9 cellular contexts compared by ENCODE assay signal in the genomic region with DNA sequence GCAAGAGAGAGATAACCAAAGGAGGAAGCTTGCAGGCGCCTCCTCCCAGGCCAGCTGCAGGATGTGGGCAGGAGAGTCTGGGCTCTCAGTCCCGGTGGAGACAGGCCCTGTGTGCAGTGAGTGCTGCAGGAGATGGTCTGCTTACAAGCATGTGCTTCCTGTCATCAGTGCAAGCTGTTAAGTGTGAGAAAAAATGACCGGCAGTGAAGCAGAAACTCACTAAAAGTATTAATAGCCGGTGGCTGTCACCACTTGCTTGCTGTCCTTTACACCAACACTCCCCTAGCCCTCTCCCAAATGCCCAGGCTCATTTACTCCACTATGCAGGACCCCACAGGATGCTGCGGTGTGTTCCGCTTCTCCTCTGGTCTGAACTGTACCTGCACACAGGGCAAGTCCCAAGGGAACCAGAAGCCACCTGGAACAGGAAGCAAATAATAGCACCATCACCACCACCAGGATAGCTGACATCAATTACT.
DNase-seq lines count a peak whose midpoint lies in the region; ATAC-seq and TF ChIP-seq lines count a peak whose summit lies in the region.
"Had no signal": no experiment of that assay in that cellular context is flagged by ENCODE, and none has a peak within 500 bp of the region (broad histone marks: within the 10 kb centered on the region; RNA-seq: fewer than 3 reads in every experiment).

No MANE protein-coding gene starts in this region.

- intact Hi-C loops in transverse colon (cut with DNase I; ENCODE audit: low total_unique reads) = no loop called here

- no peaks in the 10 kb centered on the region for H3K9me3 ChIP-seq in transverse colon

- peaks cover 30% of the 10 kb centered on the region for H3K4me1 Mint-ChIP-seq in WTC11

- H3K9me3 Mint-ChIP-seq in WTC11 = no peaks in the 10 kb centered on the region
- H3K9me3 Mint-ChIP-seq: naive thymus-derived CD8-positive, alpha-beta T cell had no signal

- CTCF ChIA-PET in WTC11 (lab: Charles Lee) = interaction anchor here (1.0 kb wide), 2 partner anchors 18 to 31 kb away, joined by 3 to 5 read pairs; no protein-coding TSS in a partner anchor

- H3K27ac ChIP-seq in transverse colon = no peak overlapping the region

- DNase-seq in KBM-7 = peak; percentile 94
- peak; percentile 19 for DNase-seq in ecto neural progenitor cell (ENCODE audit: low spot score)
- peak; percentile 26 for DNase-seq in transverse colon
- DNase-seq in NCI-H2196 (lab: John Stamatoyannopoulos, UW; ENCODE audit: unreplicated experiment) = no peak
- DNase-seq in WTC11 (ENCODE audit: low spot score) = no peak
- no peak for DNase-seq in stimulated activated CD4-positive, alpha-beta T cell treated with anti-CD3 and anti-CD28 coated beads, Interleukin-4, amount 100 ng/mL, for 24 hours

- in situ Hi-C loops in KBM-7 (cut with MboI; ENCODE audit: low pct_unique_long_range_greater_than_20kb, low sequenced_read_pairs) = no loop called here
- in situ Hi-C loops in transverse colon (cut with MboI; ENCODE audit: low pct_ligation_motif_present in 1 of 4, low pct_unique_long_range_greater_than_20kb in 1 of 4, low sequenced_read_pairs in 3 of 4) = no loop called here

- POLR2A ChIA-PET in WTC11 (lab: Charles Lee) = no interaction called here

- TF ChIP-seq EP300 in transverse colon (IDR thresholded peaks at IDR 0.05; ENCODE audit: low read depth) = no peak

- no peaks in the 10 kb centered on the region for H3K36me3 Mint-ChIP-seq in WTC11
- H3K36me3 Mint-ChIP-seq: naive thymus-derived CD8-positive, alpha-beta T cell had no signal

- 51% methylated on average over 6 of the region's 6 CpGs; no CpG with 5 or more reads in 1 of the 2 donors for WGBS in transverse colon (ENCODE audit: low coverage in 1 of 2), 2 donors

- H3K4me1 ChIP-seq in transverse colon = no peaks in the 10 kb centered on the region

- no peaks in the 10 kb centered on the region for H3K36me3 ChIP-seq in transverse colon

- no peaks in the 10 kb centered on the region for H3K27me3 Mint-ChIP-seq in WTC11 (ENCODE audit: low read depth)

- no peak for TF ChIP-seq CTCF in transverse colon (IDR thresholded peaks at IDR 0.05)
- no peak for TF ChIP-seq CTCF in WTC11 (IDR thresholded peaks at IDR 0.05)

- no peak for TF ChIP-seq POLR2A in transverse colon (IDR thresholded peaks at IDR 0.05)

- H3K27me3 ChIP-seq in transverse colon = no peaks in the 10 kb centered on the region

- no peak overlapping the region for H3K4me3 ChIP-seq in transverse colon

- no peak overlapping the region for H3K4me3 Mint-ChIP-seq in WTC11

- H3K27ac Mint-ChIP-seq in WTC11 = no peak overlapping the region

- peak; percentile 96 for ATAC-seq in GM18498 (IDR thresholded peaks at IDR 0.05; ENCODE audit: unreplicated experiment)
- ATAC-seq in GM21576 (IDR thresholded peaks at IDR 0.05; ENCODE audit: unreplicated experiment) = peak; percentile 93
- no peak for ATAC-seq in WTC11
- ATAC-seq: naive thymus-derived CD8-positive, alpha-beta T cell had no signal

TF ChIP-seq in WTC11, 78 proteins besides CTCF, POLR2A, EP300 and RAD21:
- TF ChIP-seq ZNF423 (CRISPR knock-in tag; IDR thresholded peaks at IDR 0.05) (no peak), NR2C2 (CRISPR knock-in tag; IDR thresholded peaks at IDR 0.05) (no peak), SOX15 (CRISPR knock-in tag; IDR thresholded peaks at IDR 0.05) (no peak), KAT7 (CRISPR knock-in tag; IDR thresholded peaks at IDR 0.05; ENCODE audit: borderline replicate concordance) (no peak), OVOL2 (CRISPR knock-in tag; IDR thresholded peaks at IDR 0.05; ENCODE audit: borderline replicate concordance) (no peak), ZNF219 (CRISPR knock-in tag; IDR thresholded peaks at IDR 0.05; ENCODE audit: borderline replicate concordance) (no peak)
- TF ChIP-seq, protein P1, sequence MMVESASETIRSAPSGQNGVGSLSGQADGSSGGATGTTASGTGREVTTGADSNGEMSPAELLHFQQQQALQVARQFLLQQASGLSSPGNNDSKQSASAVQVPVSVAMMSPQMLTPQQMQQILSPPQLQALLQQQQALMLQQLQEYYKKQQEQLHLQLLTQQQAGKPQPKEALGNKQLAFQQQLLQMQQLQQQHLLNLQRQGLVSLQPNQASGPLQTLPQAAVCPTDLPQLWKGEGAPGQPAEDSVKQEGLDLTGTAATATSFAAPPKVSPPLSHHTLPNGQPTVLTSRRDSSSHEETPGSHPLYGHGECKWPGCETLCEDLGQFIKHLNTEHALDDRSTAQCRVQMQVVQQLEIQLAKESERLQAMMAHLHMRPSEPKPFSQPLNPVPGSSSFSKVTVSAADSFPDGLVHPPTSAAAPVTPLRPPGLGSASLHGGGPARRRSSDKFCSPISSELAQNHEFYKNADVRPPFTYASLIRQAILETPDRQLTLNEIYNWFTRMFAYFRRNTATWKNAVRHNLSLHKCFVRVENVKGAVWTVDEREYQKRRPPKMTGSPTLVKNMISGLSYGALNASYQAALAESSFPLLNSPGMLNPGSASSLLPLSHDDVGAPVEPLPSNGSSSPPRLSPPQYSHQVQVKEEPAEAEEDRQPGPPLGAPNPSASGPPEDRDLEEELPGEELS (CRISPR knock-in tag; IDR thresholded peaks at IDR 0.05) = no peak
- TF ChIP-seq, protein P2, sequence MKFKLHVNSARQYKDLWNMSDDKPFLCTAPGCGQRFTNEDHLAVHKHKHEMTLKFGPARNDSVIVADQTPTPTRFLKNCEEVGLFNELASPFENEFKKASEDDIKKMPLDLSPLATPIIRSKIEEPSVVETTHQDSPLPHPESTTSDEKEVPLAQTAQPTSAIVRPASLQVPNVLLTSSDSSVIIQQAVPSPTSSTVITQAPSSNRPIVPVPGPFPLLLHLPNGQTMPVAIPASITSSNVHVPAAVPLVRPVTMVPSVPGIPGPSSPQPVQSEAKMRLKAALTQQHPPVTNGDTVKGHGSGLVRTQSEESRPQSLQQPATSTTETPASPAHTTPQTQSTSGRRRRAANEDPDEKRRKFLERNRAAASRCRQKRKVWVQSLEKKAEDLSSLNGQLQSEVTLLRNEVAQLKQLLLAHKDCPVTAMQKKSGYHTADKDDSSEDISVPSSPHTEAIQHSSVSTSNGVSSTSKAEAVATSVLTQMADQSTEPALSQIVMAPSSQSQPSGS (CRISPR knock-in tag; IDR thresholded peaks at IDR 0.05; ENCODE audit: borderline replicate concordance, low read depth) = no peak
TF ChIP-seq in WTC11: peak in this region for 0.

Comparison
In these comparisons a context has a peak if more than half of its experiments do, and no peak if none do; other contexts are left out.
1. DNase-seq: peak in KBM-7 (single experiment), ecto neural progenitor cell (single experiment) and transverse colon (single experiment); none in NCI-H2196 (single experiment), WTC11 (single experiment) and stimulated activated CD4-positive, alpha-beta T cell treated with anti-CD3 and anti-CD28 coated beads, Interleukin-4, amount 100 ng/mL, for 24 hours (single experiment).